Comparison of ENCODE assay signal across 8 cellular contexts in genomic region chr2:223944704-223945531, GRCh38. TPM values are rescaled to one million over a fixed set of nuclear protein-coding genes. Genes with fewer than 3 reads are reported as not detected.
DNase-seq lines count a peak whose midpoint lies in the region; ATAC-seq, FAIRE-seq and TF ChIP-seq lines count a peak whose summit lies in the region.

WDFY1 (minus strand) TSS chr2:223945335; CDS start chr2:223945284, 51 bp downstream.

- H2BK5ac ChIP-seq in H1 (ENCODE audit: low read depth, low read length), result peak within 1 kb of the TSS; percentile 91
- peak within 1 kb of the TSS; percentile 89 for H2BK5ac ChIP-seq in mesendoderm (ENCODE audit: low read length)

- no peaks in the 10 kb centered on the region for H3K27me3 ChIP-seq in H1 (replicated peaks in 1 of 4; ENCODE audit: control insufficient read depth in 3 of 4, extremely low read depth in 1 of 4, insufficient read depth in 3 of 4, low read length in 3 of 4)
- no peaks in the 10 kb centered on the region for H3K27me3 ChIP-seq in mesendoderm (ENCODE audit: insufficient read depth, low read length, poor library complexity)

- no peak within 1 kb of the TSS for H2BK120ac ChIP-seq in H1 (replicated peaks; ENCODE audit: low read depth, low read length)
- peak within 1 kb of the TSS; percentile 78 for H2BK120ac ChIP-seq in mesendoderm (ENCODE audit: low read depth, low read length)

- H2AK5ac ChIP-seq in H1 (ENCODE audit: low read depth, low read length) (no peak within 1 kb of the TSS), mesendoderm (ENCODE audit: low read length) (no peak within 1 kb of the TSS)

- H3K79me2 ChIP-seq in H1 (ENCODE audit: control insufficient read depth in 1 of 2, insufficient read depth in 2 of 2, low read length in 2 of 2) (peaks cover 19 to 41% of the 10 kb centered on the region in 2 experiments), mesendoderm (ENCODE audit: control insufficient read depth, insufficient read depth, low read length) (peaks cover 28% of the 10 kb centered on the region)

- H3K36me3 ChIP-seq in H1 (ENCODE audit: control insufficient read depth in 2 of 4, insufficient read depth in 4 of 4, low read length in 3 of 4) (no peaks in the 10 kb centered on the region; a peak in 1 of 8 replicates), mesendoderm (ENCODE audit: control insufficient read depth, insufficient read depth, low read length) (no peaks in the 10 kb centered on the region)

- H3K9ac ChIP-seq in H1 (replicated peaks in 1 of 4; ENCODE audit: extremely low read depth in 1 of 4, low read depth in 3 of 4, low read length in 3 of 4) (peak within 1 kb of the TSS; percentile 54 to 97 (median 78)), mesendoderm (ENCODE audit: low read length) (peak within 1 kb of the TSS; percentile 96)

- 4% methylated on average over 52 of the region's 87 CpGs; no CpG with 5 or more reads in 1 of the 2 experiments for WGBS in H1 (ENCODE audit: extremely low coverage in 1 of 2, insufficient coverage in 1 of 2, insufficient read length in 1 of 2, insufficient replicate concordance in 2 of 2, low coverage in 1 of 2, low lambda C conversion rate in 2 of 2, missing lambda C conversion rate in 1 of 2), 2 experiments
- no CpG with 5 or more reads among the region's 87 CpGs for WGBS in mesendoderm (ENCODE audit: extremely low coverage, insufficient coverage, low lambda C conversion rate)

- H3K4me1 ChIP-seq in H1 (replicated peaks in 1 of 4; ENCODE audit: control insufficient read depth in 3 of 4, insufficient read depth in 4 of 4, low read length in 3 of 4) (peaks cover 0 to 23% (median 14%) of the 10 kb centered on the region in 4 experiments; a peak in 5 of 7 replicates), mesendoderm (ENCODE audit: control insufficient read depth, low read depth, low read length) (peaks cover 8% of the 10 kb centered on the region)

- H2AFZ ChIP-seq in H1 (ENCODE audit: low read length), result no peak within 1 kb of the TSS

- peaks cover 4% of the 10 kb centered on the region for H3K23me2 ChIP-seq in H1 (ENCODE audit: low read depth, low read length)

- TF ChIP-seq CTCF in H1 (IDR thresholded peaks at IDR 0.05; ENCODE audit: control extremely low read depth in 1 of 3, insufficient read depth in 1 of 3, low read depth in 1 of 3, low read length in 3 of 3), result no peak

- H2BK20ac ChIP-seq in H1 (ENCODE audit: low read length), result peak within 1 kb of the TSS; percentile 22; the same call in 1 of the 2 replicates

- peak within 1 kb of the TSS; percentile 82 for H3K27ac ChIP-seq in H1 (ENCODE audit: low read depth, low read length)
- H3K27ac ChIP-seq in mesendoderm (ENCODE audit: low read depth, low read length), result peak within 1 kb of the TSS; percentile 49

- H3K79me1 ChIP-seq in H1 (ENCODE audit: low read depth, low read length) (peaks cover 4% of the 10 kb centered on the region; the same call in 1 of the 2 replicates), mesendoderm (ENCODE audit: low read length) (peaks cover 11% of the 10 kb centered on the region)

- peak within 1 kb of the TSS; percentile 68; the same call in 1 of the 2 replicates for H2BK12ac ChIP-seq in H1 (ENCODE audit: low read depth, low read length)

- H4K5ac ChIP-seq in H1 (ENCODE audit: insufficient read length, low read depth, low read length) (peak within 1 kb of the TSS; percentile 85), mesendoderm (ENCODE audit: low read length) (no peak within 1 kb of the TSS)

- H3K14ac ChIP-seq in H1 (ENCODE audit: insufficient read length), result no peak within 1 kb of the TSS

- H4K20me1 ChIP-seq in H1 (replicated peaks in 1 of 2; ENCODE audit: control insufficient read depth in 1 of 2, insufficient read depth in 2 of 2, low read length in 2 of 2), result peaks cover 4% of the 10 kb centered on the region in 2 experiments

- H3K4me3 ChIP-seq in H1 (ENCODE audit: extremely low read depth in 1 of 4, insufficient read depth in 2 of 4, low read depth in 3 of 4, low read length in 4 of 4), result peak within 1 kb of the TSS; percentile 61 to 90 (median 84)
- peak within 1 kb of the TSS; percentile 77 for H3K4me3 ChIP-seq in mesendoderm (ENCODE audit: low read length)

- TF ChIP-seq POLR2A in H1 (IDR thresholded peaks at IDR 0.05; ENCODE audit: control extremely low read depth in 1 of 2, low read depth in 2 of 2, low read length in 2 of 2), result peak; percentile 62 to 84

- TF ChIP-seq EP300 in H1 (IDR thresholded peaks at IDR 0.05; ENCODE audit: borderline replicate concordance in 1 of 2, low read depth in 2 of 2, low read length in 2 of 2), result peak in 1 of 2 experiments; percentile 93; a peak in 2 of 3 replicates

- peak within 1 kb of the TSS; percentile 87 for H3K56ac ChIP-seq in H1 (replicated peaks; ENCODE audit: insufficient read length, low read depth, low read length)
- peak within 1 kb of the TSS; percentile 98 for H3K56ac ChIP-seq in mesendoderm (ENCODE audit: low read length)

- peak; percentile 92 for DNase-seq in COLO829 (ENCODE audit: low spot score)
- DNase-seq in HPDE6-E6E7 (ENCODE audit: extremely low spot score), result peak; percentile 93
- peak; percentile 77 for DNase-seq in NOMO-1 treated with dmso at 0.1 percent for 144 hours (lab: John Stamatoyannopoulos, UW; ENCODE audit: unreplicated experiment)
- DNase-seq in activated CD8-positive, alpha-beta memory T cell treated with anti-CD3 and anti-CD28 coated beads for 48 hours (ENCODE audit: low read depth in 2 of 3, low spot score in 2 of 3), result peak; percentile 52 to 64 (median 63)
- peak; percentile 54 to 91 for DNase-seq in H1 (ENCODE audit: low read depth in 1 of 2, low spot score in 2 of 2)
- peak; percentile 93 for DNase-seq in mesendoderm
- peak; percentile 71 for DNase-seq in stimulated activated CD8-positive, alpha-beta memory T cell treated with anti-CD3 and anti-CD28 coated beads, Interleukin-12 subunit alpha, Interleukin-12 subunit beta, amount 100 ng/mL, for 4 hours (ENCODE audit: low read depth)

- H3K4ac ChIP-seq in H1 (replicated peaks; ENCODE audit: insufficient read length, low read depth, low read length) (peak within 1 kb of the TSS; percentile 44), mesendoderm (ENCODE audit: low read depth, low read length) (peak within 1 kb of the TSS; percentile 72)

- no peaks in the 10 kb centered on the region for H3K9me3 ChIP-seq in H1 (ENCODE audit: insufficient read depth in 2 of 2, low read depth in 1 of 2, low read length in 1 of 2)

- TF ChIP-seq RAD21 in H1 (IDR thresholded peaks at IDR 0.05 in 1 of 2, conservative IDR thresholded peaks at IDR 0.05 in 1 of 2; ENCODE audit: low read depth in 2 of 2, low read length in 2 of 2), result peak in 1 of 2 experiments; percentile 26; a peak in 1 of 4 replicates

- no peak for FAIRE-seq in H1 (lab: Jason Lieb, UNC)

- H3K4me2 ChIP-seq in H1 (ENCODE audit: insufficient read depth in 1 of 2, low read depth in 2 of 2, low read length in 2 of 2) (peak within 1 kb of the TSS; percentile 74 to 91), mesendoderm (ENCODE audit: low read length) (peak within 1 kb of the TSS; percentile 43)

- H3K23ac ChIP-seq in H1 (ENCODE audit: insufficient read length), result no peak within 1 kb of the TSS
- peak within 1 kb of the TSS; percentile 83 for H3K23ac ChIP-seq in mesendoderm (ENCODE audit: low read length)

- CTCF ChIA-PET in H1 (lab: Charles Lee; ENCODE audit: partially characterized antibody), result no interaction called here

- H4K91ac ChIP-seq in H1 (replicated peaks; ENCODE audit: insufficient read length, low read length), result peak within 1 kb of the TSS; percentile 99

- peak within 1 kb of the TSS; percentile 95 for H4K8ac ChIP-seq in H1 (ENCODE audit: extremely low read depth, insufficient read depth, low read length)
- no peak within 1 kb of the TSS for H4K8ac ChIP-seq in mesendoderm (ENCODE audit: low read depth, low read length)

- peak within 1 kb of the TSS; percentile 61; the same call in 1 of the 2 replicates for H2BK15ac ChIP-seq in H1 (ENCODE audit: low read length)
- H2BK15ac ChIP-seq in mesendoderm (replicated peaks; ENCODE audit: low read depth), result no peak within 1 kb of the TSS

- ATAC-seq in GM19468 (IDR thresholded peaks at IDR 0.05; ENCODE audit: extremely low read depth, unreplicated experiment), result peak; percentile 83

- POLR2A ChIA-PET in H1 (lab: Charles Lee; ENCODE audit: partially characterized antibody), result interaction anchor here (0.6 to 3.4 kb wide), 11 partner anchors 9 to 397 kb away, joined by 3 to 19 read pairs (median 4); partner anchors contain the start of genes MRPL44 and SERPINE2

- H3K18ac ChIP-seq in H1 (ENCODE audit: extremely low read depth, low read length), result peak within 1 kb of the TSS; percentile 95
- peak within 1 kb of the TSS; percentile 94 for H3K18ac ChIP-seq in mesendoderm (ENCODE audit: low read length)

TF ChIP-seq in H1, 55 proteins besides CTCF, POLR2A, EP300 and RAD21 (continues in another document):
- no peak for TF ChIP-seq TCF12 (IDR thresholded peaks at IDR 0.05; ENCODE audit: low read depth, low read length)
- TF ChIP-seq HDAC2 (IDR thresholded peaks at IDR 0.05; ENCODE audit: borderline replicate concordance in 1 of 2, low read depth in 2 of 2, low read length in 2 of 2), result peak; percentile 6 to 71; a peak in 1 of 4 replicates
- TF ChIP-seq SIX5 (IDR thresholded peaks at IDR 0.05; ENCODE audit: low read depth, low read length), result no peak
- TF ChIP-seq PHF8 (conservative IDR thresholded peaks at IDR 0.05; ENCODE audit: low read depth, low read length), result peak; percentile 91
- peak; percentile 98 for TF ChIP-seq RBBP5 (IDR thresholded peaks at IDR 0.05; ENCODE audit: borderline replicate concordance, low read depth, low read length)
- peak; percentile 75 for TF ChIP-seq KDM4A (IDR thresholded peaks at IDR 0.05; ENCODE audit: low read depth, low read length, severe bottlenecking)
- TF ChIP-seq TBP (IDR thresholded peaks at IDR 0.05; ENCODE audit: low read depth, low read length), result peak; percentile 69; the same call in 1 of the 2 replicates
- 0 out of 2 replicates have a peak, but pooled peaks have one; percentile 6 for TF ChIP-seq KDM1A (IDR thresholded peaks at IDR 0.05; ENCODE audit: borderline replicate concordance, low read length)
- TF ChIP-seq POU5F1 (IDR thresholded peaks at IDR 0.05; ENCODE audit: low read depth, low read length), result 0 out of 2 replicates have a peak, but pooled peaks have one; percentile 31
- TF ChIP-seq FOSL1 (IDR thresholded peaks at IDR 0.05; ENCODE audit: insufficient read depth, low read depth, low read length), result no peak
- TF ChIP-seq BACH1 (IDR thresholded peaks at IDR 0.05; ENCODE audit: low read length), result no peak

RNA-seq across cellular contexts. Expression of gene WDFY1, which starts in this region (rescaled TPM):
- total RNA-seq in H1 (2021; fragmentation: NEBNext Ultra II Directional; extraction: Animal tissue kit (Norgen Biotek cat#: 25700)), result 92.9 and 94.7 TPM in 2 replicates
- polyA plus RNA-seq in H1 (2011; rRNA removed), result 68.4 and 69.3 TPM in 2 replicates
- polyA plus RNA-seq in H1 (2011; cell fraction: cytosol; rRNA removed), result 69.3 TPM
- polyA plus RNA-seq in H1 (2011; cell fraction: nucleus; rRNA removed), result 122 TPM
- polyA plus RNA-seq in H1 (2012, experiment 1 of 2), result 53.8 to 78.2 TPM (median 59.0 TPM) in 4 replicates
- polyA plus RNA-seq in H1 (2012, experiment 2 of 2), result 4.4 TPM
- 58.6 TPM for polyA plus RNA-seq in H1 (2013, experiment 1 of 2)
- 59.7 TPM for polyA plus RNA-seq in H1 (2013, experiment 2 of 2)
- 410 and 421 TPM in 2 replicates for polyA minus RNA-seq in H1 (2011; rRNA and poly(A)+ RNA removed)
- polyA minus RNA-seq in H1 (2011; cell fraction: cytosol; rRNA and poly(A)+ RNA removed), result 127 TPM
- polyA minus RNA-seq in H1 (2011; cell fraction: nucleus; rRNA and poly(A)+ RNA removed), result 199 TPM
- polyA plus RNA-seq in mesendoderm (2013, experiment 1 of 2), result 41.8 TPM
- 41.0 TPM for polyA plus RNA-seq in mesendoderm (2013, experiment 2 of 2)

Comparison
In these comparisons a context has a peak if more than half of its experiments do, and no peak if none do; other contexts are left out.
1. Peak in every context shown above with its lines: DNase-seq, ATAC-seq, H3K4me3 ChIP-seq and H3K27ac ChIP-seq.